ENCODE assay signal across 23 cellular contexts in the genomic region with DNA sequence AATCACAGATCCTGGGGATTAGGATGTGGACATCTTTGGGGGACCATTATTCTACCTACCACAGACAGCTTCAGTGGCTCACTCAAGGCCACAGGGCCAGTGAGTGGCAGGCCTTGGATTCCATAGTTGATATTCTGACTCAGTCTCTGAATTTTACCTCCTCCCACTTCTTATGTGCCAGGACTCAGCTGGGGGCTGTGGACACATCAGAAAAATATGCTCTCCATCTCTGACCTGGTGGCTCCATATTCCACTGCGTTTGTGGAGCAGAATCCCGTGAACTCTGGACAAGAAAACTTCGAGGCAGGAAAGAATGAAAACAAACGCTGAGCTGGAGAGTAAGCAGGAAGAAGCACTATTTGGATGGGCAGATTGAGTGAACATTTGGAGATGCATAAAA.
"Had no signal": no experiment of that assay in that cellular context is flagged by ENCODE, and none has a peak within 500 bp of the region (broad histone marks: within the 10 kb centered on the region; RNA-seq: fewer than 3 reads in every experiment).

No MANE protein-coding gene starts in this region.

- H3K27me3 Mint-ChIP-seq: activated CD8-positive, alpha-beta T cell treated with anti-CD3 and anti-CD28 coated beads for 36 hours; stimulated activated memory B cell treated with anti-CD40 and anti-IgM and Interleukin-4, amounts not matched to agents 10 μg/mL and 1 μg/mL and 100 μg/mL, for 72 hours; type B pancreatic cell had no signal

- H3K27ac Mint-ChIP-seq: activated CD4-positive, alpha-beta T cell treated with anti-CD3 and anti-CD28 coated beads, Interleukin-2, amount 10 ng/mL, durations not matched to agents 24 days and 14 days; activated CD8-positive, alpha-beta T cell treated with anti-CD3 and anti-CD28 coated beads for 36 hours; activated T-helper 1 cell treated with anti-CD3 and anti-CD28 coated beads, Interleukin-12 subunit alpha, Interleukin-12 subunit beta, Interleukin-2, Interleukin-4 antibody, amounts not matched to agents 30 ng/mL and 10 ng/mL and 1 ng/mL, durations not matched to agents 14 hours and 24 hours and 36 hours; naive B cell; stimulated activated memory B cell treated with anti-CD40 and anti-IgM and Interleukin-4, amounts not matched to agents 10 μg/mL and 1 μg/mL and 100 μg/mL, for 72 hours; type B pancreatic cell had no signal

- H3K9me3 ChIP-seq: gastroesophageal sphincter, lower lobe of right lung, right lobe of liver, stomach, testis had no signal

- DNase-seq: activated CD4-positive, alpha-beta T cell treated with anti-CD3 and anti-CD28 coated beads, Interleukin-2, amount 10 ng/mL, durations not matched to agents 24 days and 14 days; activated CD8-positive, alpha-beta T cell treated with anti-CD3 and anti-CD28 coated beads for 36 hours; activated gamma-delta T cell; activated naive CD4-positive, alpha-beta T cell treated with anti-CD3 and anti-CD28 coated beads, Interleukin-2, amount 50 U/mL, for 16 hours; aorta; heart left ventricle; lower lobe of right lung; mesendoderm; naive B cell; occipital lobe; right lobe of liver; stimulated activated CD4-positive, alpha-beta T cell treated with anti-CD3 and anti-CD28 coated beads, Interleukin-2, amount 100 ng/mL, for 24 hours; stomach; T-helper 2 cell; testis had no signal

- ATAC-seq: activated CD4-positive, CD25-positive, alpha-beta regulatory T cell treated with anti-CD3 and anti-CD28 coated beads, Interleukin-2, amount 50 U/mL, for 24 hours; activated CD8-positive, alpha-beta T cell treated with anti-CD3 and anti-CD28 coated beads for 36 hours; gastroesophageal sphincter; heart left ventricle; left lobe of liver; lower lobe of right lung; right lobe of liver; stimulated activated memory B cell treated with anti-CD40 and anti-IgM and Interleukin-4, amounts not matched to agents 10 μg/mL and 1 μg/mL and 100 μg/mL, for 72 hours had no signal

- H3K9me3 Mint-ChIP-seq: activated T-helper 1 cell treated with anti-CD3 and anti-CD28 coated beads, Interleukin-12 subunit alpha, Interleukin-12 subunit beta, Interleukin-2, Interleukin-4 antibody, amounts not matched to agents 30 ng/mL and 10 ng/mL and 1 ng/mL, durations not matched to agents 14 hours and 24 hours and 36 hours; stimulated activated memory B cell treated with anti-CD40 and anti-IgM and Interleukin-4, amounts not matched to agents 10 μg/mL and 1 μg/mL and 100 μg/mL, for 72 hours; type B pancreatic cell had no signal

- H3K27me3 ChIP-seq: gastroesophageal sphincter, heart left ventricle, right lobe of liver, stomach, testis had no signal

- H3K4me1 Mint-ChIP-seq: activated CD4-positive, alpha-beta T cell treated with anti-CD3 and anti-CD28 coated beads, Interleukin-2, amount 10 ng/mL, durations not matched to agents 24 days and 14 days; naive B cell; stimulated activated memory B cell treated with anti-CD40 and anti-IgM and Interleukin-4, amounts not matched to agents 10 μg/mL and 1 μg/mL and 100 μg/mL, for 72 hours had no signal

- H3K36me3 Mint-ChIP-seq: naive B cell; stimulated activated memory B cell treated with anti-CD40 and anti-IgM and Interleukin-4, amounts not matched to agents 10 μg/mL and 1 μg/mL and 100 μg/mL, for 72 hours; type B pancreatic cell had no signal

- H3K4me3 ChIP-seq: cardiac muscle cell, gastroesophageal sphincter, heart left ventricle, lower lobe of right lung, right lobe of liver, skin epidermis, stomach, testis had no signal

- H3K36me3 ChIP-seq: cardiac muscle cell, gastroesophageal sphincter, heart left ventricle, lower lobe of right lung, right lobe of liver, stomach had no signal

- H3K4me1 ChIP-seq: gastroesophageal sphincter, lower lobe of right lung, stomach, testis had no signal

- H3K4me3 Mint-ChIP-seq: activated CD4-positive, alpha-beta T cell treated with anti-CD3 and anti-CD28 coated beads, Interleukin-2, amount 10 ng/mL, durations not matched to agents 24 days and 14 days; activated CD8-positive, alpha-beta T cell treated with anti-CD3 and anti-CD28 coated beads for 36 hours; activated T-helper 1 cell treated with anti-CD3 and anti-CD28 coated beads, Interleukin-12 subunit alpha, Interleukin-12 subunit beta, Interleukin-2, Interleukin-4 antibody, amounts not matched to agents 30 ng/mL and 10 ng/mL and 1 ng/mL, durations not matched to agents 14 hours and 24 hours and 36 hours; naive B cell; stimulated activated memory B cell treated with anti-CD40 and anti-IgM and Interleukin-4, amounts not matched to agents 10 μg/mL and 1 μg/mL and 100 μg/mL, for 72 hours; type B pancreatic cell had no signal
